10 cellular contexts compared by ENCODE assay signal in genomic region chr2:226489765-226490164, GRCh38.
DNase-seq lines count a peak whose midpoint lies in the region; ATAC-seq and TF ChIP-seq lines count a peak whose summit lies in the region.
"Had no signal": no experiment of that assay in that cellular context is flagged by ENCODE, and none has a peak within 500 bp of the region (broad histone marks: within the 10 kb centered on the region; RNA-seq: fewer than 3 reads in every experiment).

No MANE protein-coding gene starts in this region.

- intact Hi-C loops in head of caudate nucleus (cut with DNase I), result no loop called here

- POLR2A ChIA-PET in BJ (lab: Charles Lee), result no interaction called here

- DNase-seq in BJ (ENCODE audit: low read depth) (peak; percentile 52), HS-27A (ENCODE audit: low read depth) (peak; percentile 45), fibroblast of peridontal ligament (ENCODE audit: extremely low read depth) (peak; percentile 86), head of caudate nucleus (no peak), DMS153 treated with DMSO at 0.1 percent for 48 hours (lab: John Stamatoyannopoulos, UW; ENCODE audit: unreplicated experiment) (no peak)
- no peak for DNase-seq in NK-92 treated with Interleukin-12 subunit alpha and Interleukin-12 subunit beta, amount 100 ng/mL, for 24 hours (lab: John Stamatoyannopoulos, UW)
- DNase-seq: DMS 273 treated with DMSO at 0.1 percent for 48 hours, lower lobe of right lung had no signal

- H3K27me3 ChIP-seq in BJ (ENCODE audit: control insufficient read depth, insufficient read depth, low read length), result no peaks in the 10 kb centered on the region

- TF ChIP-seq CTCF in BJ (IDR thresholded peaks at IDR 0.05; ENCODE audit: insufficient read depth, low read depth, low read length), result no peak

- CTCF ChIA-PET in BJ (lab: Yijun Ruan, JAX), result no interaction called here

- no peak overlapping the region for H3K4me3 ChIP-seq in BJ (ENCODE audit: low read depth, low read length)
- H3K4me3 ChIP-seq: lower lobe of right lung had no signal

- ATAC-seq in GM19452 (IDR thresholded peaks at IDR 0.05; ENCODE audit: unreplicated experiment) (peak; percentile 53), HG03097 (IDR thresholded peaks at IDR 0.05; ENCODE audit: low FRiP score, unreplicated experiment) (no peak)
- ATAC-seq: lower lobe of right lung had no signal

- H3K36me3 ChIP-seq in BJ (ENCODE audit: control insufficient read depth, insufficient read depth, low read length), result no peaks in the 10 kb centered on the region
- H3K36me3 ChIP-seq: lower lobe of right lung had no signal

Comparison
In these comparisons a context has a peak if more than half of its experiments do, and no peak if none do; other contexts are left out.
1. DNase-seq: peak in BJ (single experiment), HS-27A (single experiment) and fibroblast of peridontal ligament (single experiment); none in head of caudate nucleus (0 of 42), DMS153 treated with DMSO at 0.1 percent for 48 hours (single experiment) and NK-92 treated with Interleukin-12 subunit alpha and Interleukin-12 subunit beta, amount 100 ng/mL, for 24 hours (single experiment).